Comparison of ENCODE assay signal across 8 cellular contexts in the genomic region with DNA sequence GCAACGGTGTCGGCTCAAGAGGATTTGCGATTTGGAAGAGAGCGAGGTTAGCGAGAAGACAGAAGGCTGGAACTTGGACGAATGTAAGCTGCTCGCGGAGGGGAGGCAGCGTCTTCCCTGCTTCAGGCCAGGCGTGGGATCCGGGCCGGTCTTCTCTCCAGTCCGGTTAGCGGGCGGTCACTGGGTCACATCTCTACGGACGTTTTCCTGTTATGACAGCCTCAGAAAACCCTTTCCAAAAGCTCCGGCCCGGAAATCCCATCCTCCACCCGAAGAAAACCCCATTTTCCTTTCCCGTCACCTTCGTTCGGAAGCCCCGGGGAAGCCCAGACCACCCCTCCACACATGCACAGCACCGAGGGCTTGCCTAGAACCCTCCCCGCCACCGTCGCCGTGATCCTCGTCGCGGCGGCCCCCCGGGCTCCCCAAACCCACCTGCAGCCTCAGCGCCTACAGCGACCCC. TPM values are rescaled to one million over a fixed set of nuclear protein-coding genes. Genes with fewer than 3 reads are reported as not detected.
DNase-seq lines count a peak whose midpoint lies in the region; ATAC-seq lines count a peak whose summit lies in the region.

No MANE protein-coding gene starts in this region.

- H3K4me1 Mint-ChIP-seq in activated T-helper 1 cell treated with anti-CD3 and anti-CD28 coated beads, Interleukin-12 subunit alpha, Interleukin-12 subunit beta, Interleukin-2, Interleukin-4 antibody, amounts not matched to agents 30 ng/mL and 10 ng/mL and 1 ng/mL, durations not matched to agents 14 hours and 24 hours and 36 hours (ENCODE audit: low read depth): peaks cover 28% of the 10 kb centered on the region

- H3K27ac Mint-ChIP-seq in activated T-helper 1 cell treated with anti-CD3 and anti-CD28 coated beads, Interleukin-12 subunit alpha, Interleukin-12 subunit beta, Interleukin-2, Interleukin-4 antibody, amounts not matched to agents 30 ng/mL and 10 ng/mL and 1 ng/mL, durations not matched to agents 14 hours and 24 hours and 36 hours: peak overlapping the region; percentile 100

- H3K9me3 Mint-ChIP-seq in activated T-helper 1 cell treated with anti-CD3 and anti-CD28 coated beads, Interleukin-12 subunit alpha, Interleukin-12 subunit beta, Interleukin-2, Interleukin-4 antibody, amounts not matched to agents 30 ng/mL and 10 ng/mL and 1 ng/mL, durations not matched to agents 14 hours and 24 hours and 36 hours: no peaks in the 10 kb centered on the region

- intact Hi-C loops in activated T-helper 1 cell treated with anti-CD3 and anti-CD28 coated beads, Interleukin-12 subunit alpha, Interleukin-12 subunit beta, Interleukin-2, Interleukin-4 antibody, amounts not matched to agents 30 ng/mL and 10 ng/mL and 1 ng/mL, durations not matched to agents 14 hours and 24 hours and 36 hours (cut with micrococcal nuclease): loop anchor here (1.0 to 5.0 kb wide), 5 partner anchors 15 to 1059 kb away; a partner anchor contains a TSS
- intact Hi-C loops in Right ventricle myocardium superior (cut with DNase I): no loop called here
- intact Hi-C loops in posterior vena cava (cut with DNase I): loop anchor here in 1 of 2 donors (10.0 kb wide), 1 partner anchor 564 kb away; no protein-coding TSS in a partner anchor

- no peaks in the 10 kb centered on the region for H3K27me3 Mint-ChIP-seq in activated T-helper 1 cell treated with anti-CD3 and anti-CD28 coated beads, Interleukin-12 subunit alpha, Interleukin-12 subunit beta, Interleukin-2, Interleukin-4 antibody, amounts not matched to agents 30 ng/mL and 10 ng/mL and 1 ng/mL, durations not matched to agents 14 hours and 24 hours and 36 hours (ENCODE audit: insufficient read depth)

- peak overlapping the region; percentile 97 for H3K4me3 Mint-ChIP-seq in activated T-helper 1 cell treated with anti-CD3 and anti-CD28 coated beads, Interleukin-12 subunit alpha, Interleukin-12 subunit beta, Interleukin-2, Interleukin-4 antibody, amounts not matched to agents 30 ng/mL and 10 ng/mL and 1 ng/mL, durations not matched to agents 14 hours and 24 hours and 36 hours

- DNase-seq in CD1c-positive myeloid dendritic cell (ENCODE audit: extremely low spot score) (peak; percentile 42), Right ventricle myocardium superior (peak; percentile 75), posterior vena cava (ENCODE audit: low spot score) (peak; percentile 86), NCI-H774 (lab: John Stamatoyannopoulos, UW) (no peak), NCI-H526 treated with DMSO at 0.1 percent for 48 hours (lab: John Stamatoyannopoulos, UW) (no peak)
- DNase-seq in activated T-helper 1 cell treated with anti-CD3 and anti-CD28 coated beads, Interleukin-12 subunit alpha, Interleukin-12 subunit beta, Interleukin-2, Interleukin-4 antibody, amounts not matched to agents 30 ng/mL and 10 ng/mL and 1 ng/mL, durations not matched to agents 14 hours and 24 hours and 36 hours (ENCODE audit: low spot score): no peak

- peaks cover 29% of the 10 kb centered on the region for H3K36me3 Mint-ChIP-seq in activated T-helper 1 cell treated with anti-CD3 and anti-CD28 coated beads, Interleukin-12 subunit alpha, Interleukin-12 subunit beta, Interleukin-2, Interleukin-4 antibody, amounts not matched to agents 30 ng/mL and 10 ng/mL and 1 ng/mL, durations not matched to agents 14 hours and 24 hours and 36 hours (ENCODE audit: low read depth)

- ATAC-seq in GM19023 (IDR thresholded peaks at IDR 0.05; ENCODE audit: unreplicated experiment): peak; percentile 15
- peak; percentile 6 for ATAC-seq in HG03558 (IDR thresholded peaks at IDR 0.05; ENCODE audit: extremely low read depth, unreplicated experiment)
- peak; percentile 51 for ATAC-seq in Right ventricle myocardium superior (ENCODE audit: poor library complexity)

RNA-seq across cellular contexts. Expression of a gene that starts 0.3 kb away (rescaled TPM):
- 73.3 and 83.5 TPM in 2 replicates for total RNA-seq in activated T-helper 1 cell treated with anti-CD3 and anti-CD28 coated beads, Interleukin-12 subunit alpha, Interleukin-12 subunit beta, Interleukin-2, Interleukin-4 antibody, amounts not matched to agents 30 ng/mL and 10 ng/mL and 1 ng/mL, durations not matched to agents 14 hours and 24 hours and 36 hours
- total RNA-seq in Right ventricle myocardium superior: 660 TPM
- 100 to 1,000 TPM in 1 of 2 donors, 10 to 100 TPM in 1; 92.3 to 158 TPM for total RNA-seq in posterior vena cava

RNA-seq across cellular contexts. Expression of a gene that starts 0.5 kb away (rescaled TPM):
- 103 and 104 TPM in 2 replicates for total RNA-seq in activated T-helper 1 cell treated with anti-CD3 and anti-CD28 coated beads, Interleukin-12 subunit alpha, Interleukin-12 subunit beta, Interleukin-2, Interleukin-4 antibody, amounts not matched to agents 30 ng/mL and 10 ng/mL and 1 ng/mL, durations not matched to agents 14 hours and 24 hours and 36 hours
- total RNA-seq in Right ventricle myocardium superior (35.3 TPM), posterior vena cava (10 to 100 TPM; 42.0 to 50.5 TPM)

RNA-seq across cellular contexts. Expression of a gene that starts 14.9 kb away (rescaled TPM):
- 27.3 and 27.5 TPM in 2 replicates for total RNA-seq in activated T-helper 1 cell treated with anti-CD3 and anti-CD28 coated beads, Interleukin-12 subunit alpha, Interleukin-12 subunit beta, Interleukin-2, Interleukin-4 antibody, amounts not matched to agents 30 ng/mL and 10 ng/mL and 1 ng/mL, durations not matched to agents 14 hours and 24 hours and 36 hours
- total RNA-seq in Right ventricle myocardium superior (14.6 TPM), posterior vena cava (10 to 100 TPM; 45.1 to 48.4 TPM)

Comparison
In these comparisons a context has a peak if more than half of its experiments do, and no peak if none do; other contexts are left out.
1. DNase-seq: peak in CD1c-positive myeloid dendritic cell (single experiment), Right ventricle myocardium superior (single experiment) and posterior vena cava (single experiment); none in activated T-helper 1 cell treated with anti-CD3 and anti-CD28 coated beads, Interleukin-12 subunit alpha, Interleukin-12 subunit beta, Interleukin-2, Interleukin-4 antibody, amounts not matched to agents 30 ng/mL and 10 ng/mL and 1 ng/mL, durations not matched to agents 14 hours and 24 hours and 36 hours (single experiment), NCI-H774 (single experiment) and NCI-H526 treated with DMSO at 0.1 percent for 48 hours (single experiment).
2. Peak in every context shown above with its lines, with median percentiles within 50 percentile points of each other: ATAC-seq.